Comparison of ENCODE assay signal across 1 cellular context in genomic region chr19:40304306-40304705, GRCh38.
TF ChIP-seq lines count a peak whose summit lies in the region.

No MANE protein-coding gene starts in this region.

TF ChIP-seq in GM12878, 131 proteins besides CTCF, POLR2A, EP300 and RAD21:
- TF ChIP-seq ASH2L (IDR thresholded peaks at IDR 0.05; ENCODE audit: borderline replicate concordance, low read depth) = no peak
- no peak for TF ChIP-seq POLR2AphosphoS2 (IDR thresholded peaks at IDR 0.05; ENCODE audit: low read depth, low read length)
- no peak for TF ChIP-seq POU2F2 (IDR thresholded peaks at IDR 0.05; ENCODE audit: borderline replicate concordance, low read depth, low read length)
- TF ChIP-seq KDM1A (IDR thresholded peaks at IDR 0.05; ENCODE audit: borderline replicate concordance) = no peak
- no peak for TF ChIP-seq ZNF217 (IDR thresholded peaks at IDR 0.05)
- TF ChIP-seq, protein P1, sequence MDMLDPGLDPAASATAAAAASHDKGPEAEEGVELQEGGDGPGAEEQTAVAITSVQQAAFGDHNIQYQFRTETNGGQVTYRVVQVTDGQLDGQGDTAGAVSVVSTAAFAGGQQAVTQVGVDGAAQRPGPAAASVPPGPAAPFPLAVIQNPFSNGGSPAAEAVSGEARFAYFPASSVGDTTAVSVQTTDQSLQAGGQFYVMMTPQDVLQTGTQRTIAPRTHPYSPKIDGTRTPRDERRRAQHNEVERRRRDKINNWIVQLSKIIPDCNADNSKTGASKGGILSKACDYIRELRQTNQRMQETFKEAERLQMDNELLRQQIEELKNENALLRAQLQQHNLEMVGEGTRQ (IDR thresholded peaks at IDR 0.05; ENCODE audit: borderline replicate concordance, low read depth, low read length) = no peak
- no peak for TF ChIP-seq SMARCA5 (IDR thresholded peaks at IDR 0.05)
- no peak for TF ChIP-seq DPF2 (IDR thresholded peaks at IDR 0.05)
- no peak for TF ChIP-seq MEF2B (IDR thresholded peaks at IDR 0.05; ENCODE audit: partially characterized antibody, poor library complexity, severe bottlenecking)
- no peak for TF ChIP-seq NR2C1 (IDR thresholded peaks at IDR 0.05)
- TF ChIP-seq, protein P2, sequence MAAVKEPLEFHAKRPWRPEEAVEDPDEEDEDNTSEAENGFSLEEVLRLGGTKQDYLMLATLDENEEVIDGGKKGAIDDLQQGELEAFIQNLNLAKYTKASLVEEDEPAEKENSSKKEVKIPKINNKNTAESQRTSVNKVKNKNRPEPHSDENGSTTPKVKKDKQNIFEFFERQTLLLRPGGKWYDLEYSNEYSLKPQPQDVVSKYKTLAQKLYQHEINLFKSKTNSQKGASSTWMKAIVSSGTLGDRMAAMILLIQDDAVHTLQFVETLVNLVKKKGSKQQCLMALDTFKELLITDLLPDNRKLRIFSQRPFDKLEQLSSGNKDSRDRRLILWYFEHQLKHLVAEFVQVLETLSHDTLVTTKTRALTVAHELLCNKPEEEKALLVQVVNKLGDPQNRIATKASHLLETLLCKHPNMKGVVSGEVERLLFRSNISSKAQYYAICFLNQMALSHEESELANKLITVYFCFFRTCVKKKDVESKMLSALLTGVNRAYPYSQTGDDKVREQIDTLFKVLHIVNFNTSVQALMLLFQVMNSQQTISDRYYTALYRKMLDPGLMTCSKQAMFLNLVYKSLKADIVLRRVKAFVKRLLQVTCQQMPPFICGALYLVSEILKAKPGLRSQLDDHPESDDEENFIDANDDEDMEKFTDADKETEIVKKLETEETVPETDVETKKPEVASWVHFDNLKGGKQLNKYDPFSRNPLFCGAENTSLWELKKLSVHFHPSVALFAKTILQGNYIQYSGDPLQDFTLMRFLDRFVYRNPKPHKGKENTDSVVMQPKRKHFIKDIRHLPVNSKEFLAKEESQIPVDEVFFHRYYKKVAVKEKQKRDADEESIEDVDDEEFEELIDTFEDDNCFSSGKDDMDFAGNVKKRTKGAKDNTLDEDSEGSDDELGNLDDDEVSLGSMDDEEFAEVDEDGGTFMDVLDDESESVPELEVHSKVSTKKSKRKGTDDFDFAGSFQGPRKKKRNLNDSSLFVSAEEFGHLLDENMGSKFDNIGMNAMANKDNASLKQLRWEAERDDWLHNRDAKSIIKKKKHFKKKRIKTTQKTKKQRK (IDR thresholded peaks at IDR 0.05; ENCODE audit: low read depth, low read length) = no peak
- TF ChIP-seq RBBP5 (conservative IDR thresholded peaks at IDR 0.05) = no peak
- no peak for TF ChIP-seq SREBF1 (IDR thresholded peaks at IDR 0.05; ENCODE audit: low read length)
- no peak for TF ChIP-seq ATF3 (IDR thresholded peaks at IDR 0.05; ENCODE audit: borderline replicate concordance, extremely low read depth, low read depth, low read length)
- TF ChIP-seq, protein P3, sequence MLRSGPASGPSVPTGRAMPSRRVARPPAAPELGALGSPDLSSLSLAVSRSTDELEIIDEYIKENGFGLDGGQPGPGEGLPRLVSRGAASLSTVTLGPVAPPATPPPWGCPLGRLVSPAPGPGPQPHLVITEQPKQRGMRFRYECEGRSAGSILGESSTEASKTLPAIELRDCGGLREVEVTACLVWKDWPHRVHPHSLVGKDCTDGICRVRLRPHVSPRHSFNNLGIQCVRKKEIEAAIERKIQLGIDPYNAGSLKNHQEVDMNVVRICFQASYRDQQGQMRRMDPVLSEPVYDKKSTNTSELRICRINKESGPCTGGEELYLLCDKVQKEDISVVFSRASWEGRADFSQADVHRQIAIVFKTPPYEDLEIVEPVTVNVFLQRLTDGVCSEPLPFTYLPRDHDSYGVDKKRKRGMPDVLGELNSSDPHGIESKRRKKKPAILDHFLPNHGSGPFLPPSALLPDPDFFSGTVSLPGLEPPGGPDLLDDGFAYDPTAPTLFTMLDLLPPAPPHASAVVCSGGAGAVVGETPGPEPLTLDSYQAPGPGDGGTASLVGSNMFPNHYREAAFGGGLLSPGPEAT (IDR thresholded peaks at IDR 0.05; ENCODE audit: low read depth) = no peak
- TF ChIP-seq, protein P4, sequence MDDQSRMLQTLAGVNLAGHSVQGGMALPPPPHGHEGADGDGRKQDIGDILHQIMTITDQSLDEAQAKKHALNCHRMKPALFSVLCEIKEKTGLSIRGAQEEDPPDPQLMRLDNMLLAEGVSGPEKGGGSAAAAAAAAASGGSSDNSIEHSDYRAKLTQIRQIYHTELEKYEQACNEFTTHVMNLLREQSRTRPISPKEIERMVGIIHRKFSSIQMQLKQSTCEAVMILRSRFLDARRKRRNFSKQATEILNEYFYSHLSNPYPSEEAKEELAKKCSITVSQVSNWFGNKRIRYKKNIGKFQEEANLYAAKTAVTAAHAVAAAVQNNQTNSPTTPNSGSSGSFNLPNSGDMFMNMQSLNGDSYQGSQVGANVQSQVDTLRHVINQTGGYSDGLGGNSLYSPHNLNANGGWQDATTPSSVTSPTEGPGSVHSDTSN (IDR thresholded peaks at IDR 0.05; ENCODE audit: insufficient replicate concordance, low read depth, low read length) = no peak
- no peak for TF ChIP-seq BCLAF1 (IDR thresholded peaks at IDR 0.05)
- TF ChIP-seq IKZF1 (conservative IDR thresholded peaks at IDR 0.05) = no peak
- TF ChIP-seq KLF5 (IDR thresholded peaks at IDR 0.05; ENCODE audit: partially characterized antibody) = no peak
- no peak for TF ChIP-seq RUNX3 (IDR thresholded peaks at IDR 0.05; ENCODE audit: low read length)
